Comparison of ENCODE assay signal across 10 cellular contexts in the genomic region with DNA sequence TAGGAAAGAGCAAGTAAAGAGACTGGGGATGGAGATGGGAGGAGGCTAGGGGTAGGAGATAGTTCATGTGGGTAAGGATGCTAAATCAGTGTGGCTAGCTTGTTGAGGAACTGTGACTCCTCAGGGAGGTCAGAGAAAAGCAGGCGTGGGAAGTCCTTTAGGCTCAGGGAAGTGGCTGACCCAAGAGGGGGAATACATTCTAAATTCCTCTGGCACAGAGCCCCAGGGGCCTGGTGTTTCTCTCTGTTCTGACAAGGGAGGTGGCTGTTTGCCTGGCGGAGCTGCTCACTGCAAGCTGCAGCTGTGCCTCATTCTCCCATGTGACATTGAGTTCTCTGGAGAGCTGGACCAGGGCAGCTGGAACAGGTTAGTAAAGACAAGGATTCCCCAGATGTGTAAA.
DNase-seq lines count a peak whose midpoint lies in the region; ATAC-seq and TF ChIP-seq lines count a peak whose summit lies in the region.
"Had no signal": no experiment of that assay in that cellular context is flagged by ENCODE, and none has a peak within 500 bp of the region (broad histone marks: within the 10 kb centered on the region; RNA-seq: fewer than 3 reads in every experiment).

No MANE protein-coding gene starts in this region.

- H3K4me3 Mint-ChIP-seq in mesothelial cell of epicardium: no peak overlapping the region

- H3K27ac ChIP-seq in KOPT-K1 (ENCODE audit: low read depth, low read length, poor library complexity, severe bottlenecking): peak overlapping the region; percentile 80
- H3K27ac ChIP-seq: neutrophil had no signal

- peaks cover 20% of the 10 kb centered on the region for H3K9me3 ChIP-seq in KOPT-K1 (ENCODE audit: insufficient read depth, low read length, poor library complexity, severe bottlenecking)
- H3K9me3 ChIP-seq: neutrophil had no signal

- DNase-seq in A172 (ENCODE audit: low spot score) (peak; percentile 51), dedifferentiated amniotic fluid mesenchymal stem cell (ENCODE audit: extremely low spot score) (peak; percentile 71), mesothelial cell of epicardium (ENCODE audit: low spot score in 2 of 2, unreplicated experiment in 2 of 2) (peak; percentile 50 to 68), HuH-7.5 (ENCODE audit: low spot score) (no peak), NCI-H1436 (lab: John Stamatoyannopoulos, UW) (no peak), inferior parietal cortex (ENCODE audit: extremely low spot score) (no peak)
- DNase-seq: NCI-H748 treated with DMSO at 0.1 percent for 48 hours had no signal

- peaks cover 5% of the 10 kb centered on the region for H3K36me3 Mint-ChIP-seq in mesothelial cell of epicardium

- no peaks in the 10 kb centered on the region for H3K36me3 ChIP-seq in KOPT-K1 (ENCODE audit: insufficient read depth, low read length)
- H3K36me3 ChIP-seq: neutrophil had no signal

- H3K27ac Mint-ChIP-seq in mesothelial cell of epicardium: peak overlapping the region; percentile 90

- no peak for ATAC-seq in HG03354 (IDR thresholded peaks at IDR 0.05; ENCODE audit: poor library complexity, severe bottlenecking, unreplicated experiment)

- H3K27me3 Mint-ChIP-seq in mesothelial cell of epicardium (ENCODE audit: low read depth): no peaks in the 10 kb centered on the region

- H3K4me1 Mint-ChIP-seq in mesothelial cell of epicardium: peaks cover 42% of the 10 kb centered on the region

- TF ChIP-seq CTCF in mesothelial cell of epicardium (IDR thresholded peaks at IDR 0.05; ENCODE audit: unreplicated experiment): no peak

- H3K9me3 Mint-ChIP-seq in mesothelial cell of epicardium: peaks cover 24% of the 10 kb centered on the region

Comparison
In these comparisons a context has a peak if more than half of its experiments do, and no peak if none do; other contexts are left out.
1. DNase-seq: peak in A172 (single experiment), dedifferentiated amniotic fluid mesenchymal stem cell (single experiment) and mesothelial cell of epicardium (2 of 2); none in HuH-7.5 (single experiment), NCI-H1436 (single experiment) and inferior parietal cortex (single experiment).